Comparison of ENCODE assay signal across 22 cellular contexts in genomic region chr12:109744026-109744425, GRCh38. TPM values are rescaled to one million over a fixed set of nuclear protein-coding genes. Genes with fewer than 3 reads are reported as not detected.
DNase-seq lines count a peak whose midpoint lies in the region; ATAC-seq and TF ChIP-seq lines count a peak whose summit lies in the region.
"Had no signal": no experiment of that assay in that cellular context is flagged by ENCODE, and none has a peak within 500 bp of the region (broad histone marks: within the 10 kb centered on the region; RNA-seq: fewer than 3 reads in every experiment).

No MANE protein-coding gene starts in this region.

- H3K27ac ChIP-seq in spleen = no peak overlapping the region
- H3K27ac ChIP-seq: coronary artery had no signal

- POLR2A ChIA-PET in WTC11 (lab: Charles Lee) = no interaction called here

- H3K27me3 ChIP-seq in spleen (replicated peaks in 1 of 7) = no peaks in the 10 kb centered on the region
- H3K27me3 ChIP-seq: adrenal gland had no signal

- H3K27ac Mint-ChIP-seq in activated CD8-positive, alpha-beta memory T cell treated with anti-CD3 and anti-CD28 coated beads, Interleukin-2, amount 10 ng/mL, durations not matched to agents 7 days and 5 days = no peak overlapping the region
- H3K27ac Mint-ChIP-seq in WTC11 = no peak overlapping the region
- H3K27ac Mint-ChIP-seq: activated T-helper 1 cell treated with anti-CD3 and anti-CD28 coated beads, Interleukin-12 subunit alpha, Interleukin-12 subunit beta, Interleukin-2, Interleukin-4 antibody, amounts not matched to agents 30 ng/mL and 10 ng/mL and 1 ng/mL, durations not matched to agents 14 hours and 24 hours and 36 hours had no signal

- no peaks in the 10 kb centered on the region for H3K36me3 ChIP-seq in spleen
- H3K36me3 ChIP-seq: adrenal gland, HAP-1 had no signal

- H3K4me1 ChIP-seq in spleen = peaks cover 0 to 56% (median 17%) of the 10 kb centered on the region in 6 donors
- H3K4me1 ChIP-seq: HAP-1 had no signal

- H3K4me3 ChIP-seq in spleen = no peak overlapping the region
- H3K4me3 ChIP-seq: adrenal gland, coronary artery, HAP-1, K562 had no signal

- H3K27me3 Mint-ChIP-seq in activated CD8-positive, alpha-beta memory T cell treated with anti-CD3 and anti-CD28 coated beads, Interleukin-2, amount 10 ng/mL, durations not matched to agents 7 days and 5 days = peaks cover 20% of the 10 kb centered on the region
- H3K27me3 Mint-ChIP-seq in WTC11 (ENCODE audit: low read depth) = no peaks in the 10 kb centered on the region
- H3K27me3 Mint-ChIP-seq: stimulated activated naive CD8-positive, alpha-beta T cell treated with anti-CD3 and anti-CD28 coated beads, Interleukin-15, amount 100 ng/mL, for 72 hours had no signal

- H3K4me1 Mint-ChIP-seq in activated CD8-positive, alpha-beta memory T cell treated with anti-CD3 and anti-CD28 coated beads, Interleukin-2, amount 10 ng/mL, durations not matched to agents 7 days and 5 days = no peaks in the 10 kb centered on the region
- no peaks in the 10 kb centered on the region for H3K4me1 Mint-ChIP-seq in WTC11
- H3K4me1 Mint-ChIP-seq: stimulated activated naive CD8-positive, alpha-beta T cell treated with anti-CD3 and anti-CD28 coated beads, Interleukin-15, amount 100 ng/mL, for 72 hours had no signal

- CTCF ChIA-PET in activated CD8-positive, alpha-beta memory T cell treated with anti-CD3 and anti-CD28 coated beads, Interleukin-2, amount 10 ng/mL, durations not matched to agents 7 days and 5 days (lab: Charles Lee) = interaction anchor here (1.2 kb wide), 1 partner anchor 147 kb away, joined by 3 read pairs; no protein-coding TSS in a partner anchor
- CTCF ChIA-PET in WTC11 (lab: Charles Lee) = no interaction called here

- no peaks in the 10 kb centered on the region for H3K9me3 Mint-ChIP-seq in activated CD8-positive, alpha-beta memory T cell treated with anti-CD3 and anti-CD28 coated beads, Interleukin-2, amount 10 ng/mL, durations not matched to agents 7 days and 5 days (ENCODE audit: low read depth)
- H3K9me3 Mint-ChIP-seq in WTC11 = no peaks in the 10 kb centered on the region
- H3K9me3 Mint-ChIP-seq: activated T-helper 1 cell treated with anti-CD3 and anti-CD28 coated beads, Interleukin-12 subunit alpha, Interleukin-12 subunit beta, Interleukin-2, Interleukin-4 antibody, amounts not matched to agents 30 ng/mL and 10 ng/mL and 1 ng/mL, durations not matched to agents 14 hours and 24 hours and 36 hours; neural crest cell; stimulated activated naive CD8-positive, alpha-beta T cell treated with anti-CD3 and anti-CD28 coated beads, Interleukin-15, amount 100 ng/mL, for 72 hours had no signal

- H3K4me3 Mint-ChIP-seq in activated CD8-positive, alpha-beta memory T cell treated with anti-CD3 and anti-CD28 coated beads, Interleukin-2, amount 10 ng/mL, durations not matched to agents 7 days and 5 days = no peak overlapping the region
- H3K4me3 Mint-ChIP-seq in WTC11 = no peak overlapping the region
- H3K4me3 Mint-ChIP-seq: activated T-helper 1 cell treated with anti-CD3 and anti-CD28 coated beads, Interleukin-12 subunit alpha, Interleukin-12 subunit beta, Interleukin-2, Interleukin-4 antibody, amounts not matched to agents 30 ng/mL and 10 ng/mL and 1 ng/mL, durations not matched to agents 14 hours and 24 hours and 36 hours; neural crest cell; stimulated activated naive CD8-positive, alpha-beta T cell treated with anti-CD3 and anti-CD28 coated beads, Interleukin-15, amount 100 ng/mL, for 72 hours had no signal

- TF ChIP-seq CTCF in WTC11 (IDR thresholded peaks at IDR 0.05) = no peak
- no peak for TF ChIP-seq CTCF in spleen (IDR thresholded peaks at IDR 0.05 in 8 of 11, conservative IDR thresholded peaks at IDR 0.05 in 3 of 11)

- no peak for ATAC-seq in activated CD8-positive, alpha-beta memory T cell treated with anti-CD3 and anti-CD28 coated beads, Interleukin-2, amount 10 ng/mL, durations not matched to agents 7 days and 5 days
- ATAC-seq in WTC11 (no peak), left colon (no peak), GM18502 (IDR thresholded peaks at IDR 0.05; ENCODE audit: poor library complexity, unreplicated experiment) (no peak)
- ATAC-seq: K562; stimulated activated naive CD8-positive, alpha-beta T cell treated with anti-CD3 and anti-CD28 coated beads, Interleukin-15, amount 100 ng/mL, for 72 hours had no signal

- no peak for TF ChIP-seq POLR2A in spleen (IDR thresholded peaks at IDR 0.05)

- no peaks in the 10 kb centered on the region for H3K36me3 Mint-ChIP-seq in activated CD8-positive, alpha-beta memory T cell treated with anti-CD3 and anti-CD28 coated beads, Interleukin-2, amount 10 ng/mL, durations not matched to agents 7 days and 5 days
- no peaks in the 10 kb centered on the region for H3K36me3 Mint-ChIP-seq in WTC11

- DNase-seq in activated CD8-positive, alpha-beta memory T cell treated with anti-CD3 and anti-CD28 coated beads, Interleukin-2, amount 50 U/mL, for 4 hours = peak; percentile 3
- DNase-seq in activated CD8-positive, alpha-beta memory T cell treated with anti-CD3 and anti-CD28 coated beads, Interleukin-2, amount 10 ng/mL, durations not matched to agents 7 days and 5 days = no peak
- DNase-seq in WTC11 (ENCODE audit: low spot score) (peak; percentile 3), left colon (peak; percentile 1 to 4), spleen (peak; percentile 59), DMS79 (lab: John Stamatoyannopoulos, UW) (no peak)
- DNase-seq in activated T-cell treated with anti-CD3 and anti-CD28 coated beads, Interleukin-2, amount 50 U/mL, for 1 hour = no peak
- DNase-seq: DMS79 treated with DMSO at 0.1 percent for 48 hours; MM.1S; NCI-H1417 treated with DMSO at 0.1 percent for 48 hours; NCI-H2107; RPMI8226; stimulated activated CD4-positive, alpha-beta T cell treated with anti-CD3 and anti-CD28 coated beads, Interleukin-12 subunit alpha, Interleukin-12 subunit beta, amount 100 ng/mL, for 4 hours; stimulated activated naive CD8-positive, alpha-beta T cell treated with anti-CD3 and anti-CD28 coated beads, Interleukin-15, amount 100 ng/mL, for 72 hours; trophoblast cell had no signal

- no peaks in the 10 kb centered on the region for H3K9me3 ChIP-seq in spleen
- H3K9me3 ChIP-seq: adrenal gland, HAP-1 had no signal

- intact Hi-C loops in left colon (cut with DNase I, micrococcal nuclease) (no loop called here), spleen (cut with DNase I; ENCODE audit: low total_unique reads) (no loop called here)

- 90 to 97% (median 96%) methylated on average over 10 to 14 of the region's 14 CpGs for WGBS in spleen, 5 donors

TF ChIP-seq in WTC11, 78 proteins besides CTCF, POLR2A, EP300 and RAD21 (continues in another document):
- no peak for TF ChIP-seq ZNF416 (CRISPR knock-in tag; IDR thresholded peaks at IDR 0.05)
- TF ChIP-seq CREM (CRISPR knock-in tag; IDR thresholded peaks at IDR 0.05) = no peak
- TF ChIP-seq ZNF423 (CRISPR knock-in tag; IDR thresholded peaks at IDR 0.05) = no peak
- no peak for TF ChIP-seq ETV6 (CRISPR knock-in tag; IDR thresholded peaks at IDR 0.05)
- no peak for TF ChIP-seq FOXP4 (CRISPR knock-in tag; IDR thresholded peaks at IDR 0.05)
- no peak for TF ChIP-seq TCF7 (CRISPR knock-in tag; IDR thresholded peaks at IDR 0.05; ENCODE audit: low read depth)
- TF ChIP-seq MXD4 (CRISPR knock-in tag; IDR thresholded peaks at IDR 0.05; ENCODE audit: borderline replicate concordance) = no peak
- TF ChIP-seq ZNF281 (CRISPR knock-in tag; IDR thresholded peaks at IDR 0.05) = no peak
- no peak for TF ChIP-seq ZNF138 (CRISPR knock-in tag; conservative IDR thresholded peaks at IDR 0.05)

RNA-seq across cellular contexts. Expression of gene FAM222A, which starts 30.4 kb away (rescaled TPM):
- 1 to 10 TPM in 1 of 2 experiments, under 1 TPM in 1; 0.70 to 1.6 TPM for total RNA-seq in activated CD8-positive, alpha-beta memory T cell treated with anti-CD3 and anti-CD28 coated beads, Interleukin-2, amount 10 ng/mL, durations not matched to agents 7 days and 5 days
- total RNA-seq in WTC11 (2021) (1.3 to 1.6 TPM (median 1.6 TPM) in 3 replicates), left colon (1 to 10 TPM; 3.0 to 4.7 TPM), spleen (10 to 100 TPM; 13.9 to 30.7 (median 21.5) TPM)
- polyA plus RNA-seq in spleen = 1 to 10 TPM; 1.3 to 5.2 (median 2.1) TPM

Comparison
In these comparisons a context has a peak if more than half of its experiments do, and no peak if none do; other contexts are left out.
1. DNase-seq: peak in activated CD8-positive, alpha-beta memory T cell treated with anti-CD3 and anti-CD28 coated beads, Interleukin-2, amount 50 U/mL, for 4 hours (single experiment), WTC11 (single experiment), left colon (2 of 2) and spleen (single experiment); none in activated CD8-positive, alpha-beta memory T cell treated with anti-CD3 and anti-CD28 coated beads, Interleukin-2, amount 10 ng/mL, durations not matched to agents 7 days and 5 days (single experiment), activated T-cell treated with anti-CD3 and anti-CD28 coated beads, Interleukin-2, amount 50 U/mL, for 1 hour (single experiment) and DMS79 (single experiment).